ENCODE assay signal across 1 cellular context in genomic region chr20:6185268-6185667, GRCh38.
TF ChIP-seq lines count a peak whose summit lies in the region.

No MANE protein-coding gene starts in this region.

TF ChIP-seq in WTC11, 78 proteins besides CTCF, POLR2A, EP300 and RAD21 (continued from another document):
- TF ChIP-seq FOXP4 (CRISPR knock-in tag; IDR thresholded peaks at IDR 0.05) (no peak), JUN (CRISPR knock-in tag; IDR thresholded peaks at IDR 0.05) (no peak), NR1H2 (CRISPR knock-in tag; IDR thresholded peaks at IDR 0.05) (no peak)
